ENCODE assay signal across 13 cellular contexts in the genomic region with DNA sequence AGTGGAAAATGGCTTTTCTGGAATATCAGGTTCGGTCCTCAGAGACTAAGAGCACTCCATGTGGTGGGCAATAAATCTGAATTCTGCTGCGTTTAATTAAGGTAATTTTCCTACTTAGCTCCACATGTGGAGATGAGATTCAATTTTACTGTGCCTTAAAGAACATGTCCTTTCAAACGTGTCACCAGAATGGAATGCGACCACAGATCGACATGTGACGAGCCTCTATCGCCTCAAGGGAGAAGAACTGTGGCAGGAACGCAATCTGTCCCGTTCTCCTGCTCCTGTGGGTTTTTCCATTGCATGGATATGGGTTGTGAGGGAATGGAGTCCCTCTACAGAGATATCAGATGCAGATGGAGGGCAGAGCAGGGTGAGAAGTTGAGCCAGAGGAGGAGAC.
DNase-seq lines count a peak whose midpoint lies in the region; ATAC-seq and TF ChIP-seq lines count a peak whose summit lies in the region.
"Had no signal": no experiment of that assay in that cellular context is flagged by ENCODE, and none has a peak within 500 bp of the region (broad histone marks: within the 10 kb centered on the region; RNA-seq: fewer than 3 reads in every experiment).

No MANE protein-coding gene starts in this region.

- DNase-seq in AG08395 (ENCODE audit: low spot score) = peak; percentile 83
- DNase-seq in HFF-Myc (ENCODE audit: extremely low read depth, low read depth) = peak; percentile 95
- DNase-seq in astrocyte of the spinal cord (ENCODE audit: low read depth, low spot score) = peak; percentile 48
- no peak for DNase-seq in right atrium auricular region (ENCODE audit: low spot score)
- DNase-seq in WTC11 (ENCODE audit: low spot score) = no peak
- no peak for DNase-seq in cortex of kidney (lab: John Stamatoyannopoulos, UW)
- no peak for DNase-seq in NCI-H2107 treated with DMSO at 0.1 percent for 48 hours (lab: John Stamatoyannopoulos, UW; ENCODE audit: unreplicated experiment)
- DNase-seq: activated CD4-positive, alpha-beta T cell treated with anti-CD3 and anti-CD28 coated beads for 4 hours; cerebellar nuclear complex; NCI-H82; stimulated activated CD8-positive, alpha-beta memory T cell treated with anti-CD3 and anti-CD28 coated beads, Interleukin-4, amount 100 ng/mL, for 48 hours had no signal

- CTCF ChIA-PET in WTC11 (lab: Charles Lee) = interaction anchor here (0.6 kb wide), 1 partner anchor 603 kb away, joined by 3 read pairs; no protein-coding TSS in a partner anchor

- no peaks in the 10 kb centered on the region for H3K27me3 Mint-ChIP-seq in WTC11 (ENCODE audit: low read depth)

- H3K4me3 Mint-ChIP-seq in WTC11 = no peak overlapping the region

- in situ Hi-C loops in astrocyte of the spinal cord (cut with HindIII; ENCODE audit: low sequenced_read_pairs) = no loop called here

- H3K36me3 ChIP-seq in right atrium auricular region = no peaks in the 10 kb centered on the region
- H3K36me3 ChIP-seq: neutrophil had no signal

- no peaks in the 10 kb centered on the region for H3K4me1 Mint-ChIP-seq in WTC11

- no peak overlapping the region for H3K4me3 ChIP-seq in HFF-Myc (replicated peaks; ENCODE audit: low read depth, low read length)
- H3K4me3 ChIP-seq in astrocyte of the spinal cord (ENCODE audit: low read depth, low read length) = no peak overlapping the region
- H3K4me3 ChIP-seq in right atrium auricular region = no peak overlapping the region

- no peaks in the 10 kb centered on the region for H3K9me3 ChIP-seq in right atrium auricular region
- H3K9me3 ChIP-seq: neutrophil had no signal

- H3K4me1 ChIP-seq in right atrium auricular region = peaks cover 0 to 27% of the 10 kb centered on the region in 2 donors

- peak overlapping the region; percentile 19 to 33 for H3K27ac ChIP-seq in right atrium auricular region
- H3K27ac ChIP-seq: neutrophil had no signal

- H3K27me3 ChIP-seq in right atrium auricular region = no peaks in the 10 kb centered on the region

- TF ChIP-seq CTCF in HFF-Myc (IDR thresholded peaks at IDR 0.05; ENCODE audit: low read depth, low read length, missing control alignments) (no peak), astrocyte of the spinal cord (IDR thresholded peaks at IDR 0.05; ENCODE audit: low read depth, low read length) (no peak), right atrium auricular region (IDR thresholded peaks at IDR 0.05) (no peak), WTC11 (IDR thresholded peaks at IDR 0.05) (no peak)

- H3K9me3 Mint-ChIP-seq in WTC11 = peaks cover 16% of the 10 kb centered on the region

- no peaks in the 10 kb centered on the region for H3K36me3 Mint-ChIP-seq in WTC11

- POLR2A ChIA-PET in WTC11 (lab: Charles Lee) = no interaction called here

- no peak overlapping the region for H3K27ac Mint-ChIP-seq in WTC11

- no peak for ATAC-seq in WTC11
- no peak for ATAC-seq in HG02642 (IDR thresholded peaks at IDR 0.05; ENCODE audit: poor library complexity, unreplicated experiment)

TF ChIP-seq in WTC11, 78 proteins besides CTCF, POLR2A, EP300 and RAD21:
- TF ChIP-seq ZNF219 (CRISPR knock-in tag; IDR thresholded peaks at IDR 0.05; ENCODE audit: borderline replicate concordance) = no peak
- TF ChIP-seq ESRRA (CRISPR knock-in tag; IDR thresholded peaks at IDR 0.05; ENCODE audit: borderline replicate concordance) = no peak
- TF ChIP-seq, protein P1, sequence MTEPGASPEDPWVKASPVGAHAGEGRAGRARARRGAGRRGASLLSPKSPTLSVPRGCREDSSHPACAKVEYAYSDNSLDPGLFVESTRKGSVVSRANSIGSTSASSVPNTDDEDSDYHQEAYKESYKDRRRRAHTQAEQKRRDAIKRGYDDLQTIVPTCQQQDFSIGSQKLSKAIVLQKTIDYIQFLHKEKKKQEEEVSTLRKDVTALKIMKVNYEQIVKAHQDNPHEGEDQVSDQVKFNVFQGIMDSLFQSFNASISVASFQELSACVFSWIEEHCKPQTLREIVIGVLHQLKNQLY (CRISPR knock-in tag; IDR thresholded peaks at IDR 0.05) = no peak
- no peak for TF ChIP-seq ELF4 (CRISPR knock-in tag; IDR thresholded peaks at IDR 0.05; ENCODE audit: low read depth)
- TF ChIP-seq, protein P2, sequence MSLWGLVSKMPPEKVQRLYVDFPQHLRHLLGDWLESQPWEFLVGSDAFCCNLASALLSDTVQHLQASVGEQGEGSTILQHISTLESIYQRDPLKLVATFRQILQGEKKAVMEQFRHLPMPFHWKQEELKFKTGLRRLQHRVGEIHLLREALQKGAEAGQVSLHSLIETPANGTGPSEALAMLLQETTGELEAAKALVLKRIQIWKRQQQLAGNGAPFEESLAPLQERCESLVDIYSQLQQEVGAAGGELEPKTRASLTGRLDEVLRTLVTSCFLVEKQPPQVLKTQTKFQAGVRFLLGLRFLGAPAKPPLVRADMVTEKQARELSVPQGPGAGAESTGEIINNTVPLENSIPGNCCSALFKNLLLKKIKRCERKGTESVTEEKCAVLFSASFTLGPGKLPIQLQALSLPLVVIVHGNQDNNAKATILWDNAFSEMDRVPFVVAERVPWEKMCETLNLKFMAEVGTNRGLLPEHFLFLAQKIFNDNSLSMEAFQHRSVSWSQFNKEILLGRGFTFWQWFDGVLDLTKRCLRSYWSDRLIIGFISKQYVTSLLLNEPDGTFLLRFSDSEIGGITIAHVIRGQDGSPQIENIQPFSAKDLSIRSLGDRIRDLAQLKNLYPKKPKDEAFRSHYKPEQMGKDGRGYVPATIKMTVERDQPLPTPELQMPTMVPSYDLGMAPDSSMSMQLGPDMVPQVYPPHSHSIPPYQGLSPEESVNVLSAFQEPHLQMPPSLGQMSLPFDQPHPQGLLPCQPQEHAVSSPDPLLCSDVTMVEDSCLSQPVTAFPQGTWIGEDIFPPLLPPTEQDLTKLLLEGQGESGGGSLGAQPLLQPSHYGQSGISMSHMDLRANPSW (CRISPR knock-in tag; conservative IDR thresholded peaks at IDR 0.05; ENCODE audit: low read depth) = no peak
- no peak for TF ChIP-seq TEAD4 (CRISPR knock-in tag; IDR thresholded peaks at IDR 0.05)
- TF ChIP-seq GRHL2 (CRISPR knock-in tag; IDR thresholded peaks at IDR 0.05; ENCODE audit: insufficient replicate concordance, severe bottlenecking) = no peak
- TF ChIP-seq JUN (CRISPR knock-in tag; IDR thresholded peaks at IDR 0.05) = no peak
- no peak for TF ChIP-seq SOX15 (CRISPR knock-in tag; IDR thresholded peaks at IDR 0.05)
- TF ChIP-seq, protein P3, sequence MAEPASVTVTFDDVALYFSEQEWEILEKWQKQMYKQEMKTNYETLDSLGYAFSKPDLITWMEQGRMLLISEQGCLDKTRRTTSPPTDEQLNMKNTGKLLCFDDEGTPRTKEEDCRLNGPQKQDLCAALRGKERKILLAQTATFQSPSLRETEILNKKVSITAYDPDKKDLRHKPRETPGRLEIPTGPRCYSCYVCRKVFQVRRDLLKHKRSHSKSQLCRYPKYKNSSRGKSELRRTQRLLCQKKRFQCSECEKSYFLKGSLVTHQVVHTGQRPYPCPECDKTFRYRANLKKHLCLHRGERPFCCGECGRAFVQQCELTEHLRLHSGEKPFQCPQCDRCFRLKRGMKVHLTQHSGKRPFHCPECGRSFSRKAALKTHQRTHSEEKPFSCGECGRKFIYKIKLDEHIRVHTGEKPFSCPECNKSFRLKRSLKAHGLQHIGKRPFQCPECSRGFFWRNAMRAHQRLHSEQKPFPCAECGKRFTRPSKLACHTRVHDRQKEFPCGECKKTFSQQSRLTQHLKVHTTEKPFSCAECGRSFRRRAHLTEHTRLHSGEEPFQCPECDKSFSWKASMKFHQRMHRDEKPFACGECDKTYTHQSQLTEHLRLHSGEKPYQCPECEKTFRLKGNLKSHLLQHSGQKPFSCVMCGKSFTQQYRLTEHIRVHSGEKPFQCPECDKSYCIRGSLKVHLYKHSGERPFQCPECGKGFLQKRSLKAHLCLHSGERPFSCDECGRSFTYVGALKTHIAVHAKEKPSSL (CRISPR knock-in tag; conservative IDR thresholded peaks at IDR 0.05) = no peak

Comparison
In these comparisons a context has a peak if more than half of its experiments do, and no peak if none do; other contexts are left out.
1. DNase-seq: peak in AG08395 (single experiment), HFF-Myc (single experiment) and astrocyte of the spinal cord (single experiment); none in right atrium auricular region (single experiment), WTC11 (single experiment), cortex of kidney (single experiment) and NCI-H2107 treated with DMSO at 0.1 percent for 48 hours (single experiment).